20 cellular contexts compared by ENCODE assay signal in genomic region chr17:43868236-43868994, GRCh38. TPM values are rescaled to one million over a fixed set of nuclear protein-coding genes. Genes with fewer than 3 reads are reported as not detected.
"Had no signal": no experiment of that assay in that cellular context is flagged by ENCODE, and none has a peak within 500 bp of the region (broad histone marks: within the 10 kb centered on the region; RNA-seq: fewer than 3 reads in every experiment).

No MANE protein-coding gene starts in this region.

- DNase-seq: activated CD4-positive, alpha-beta T cell treated with anti-CD3 and anti-CD28 coated beads, Interleukin-2, amount 10 ng/mL, durations not matched to agents 7 days and 5 days; activated CD4-positive, CD25-positive, alpha-beta regulatory T cell; activated naive CD4-positive, alpha-beta T cell treated with anti-CD3 and anti-CD28 coated beads, Interleukin-2, amount 50 U/mL, for 16 hours; activated T-cell treated with anti-CD3 and anti-CD28 coated beads for 4 hours; adrenal gland; body of pancreas; central memory CD4-positive, alpha-beta T cell; effector CD8-positive, alpha-beta T cell; gastrocnemius medialis; heart right ventricle; islet precursor cell; left lung; small intestine; transverse colon had no signal

- FAIRE-seq: small intestine, TTC549 had no signal

- H3K27ac Mint-ChIP-seq: activated CD4-positive, alpha-beta T cell treated with anti-CD3 and anti-CD28 coated beads, Interleukin-2, amount 10 ng/mL, durations not matched to agents 7 days and 5 days had no signal

- H3K27ac ChIP-seq: adrenal gland, body of pancreas, coronary artery, gastrocnemius medialis, heart right ventricle, left lung, parathyroid adenoma, transverse colon had no signal

- H3K27me3 ChIP-seq: adrenal gland, body of pancreas, gastrocnemius medialis, heart right ventricle, left lung had no signal

- H3K36me3 ChIP-seq: adrenal gland, gastrocnemius medialis, heart right ventricle, left lung, transverse colon had no signal

- H3K9me3 Mint-ChIP-seq: activated CD4-positive, alpha-beta T cell treated with anti-CD3 and anti-CD28 coated beads, Interleukin-2, amount 10 ng/mL, durations not matched to agents 7 days and 5 days had no signal

- H3K4me1 Mint-ChIP-seq: activated CD4-positive, alpha-beta T cell treated with anti-CD3 and anti-CD28 coated beads, Interleukin-2, amount 10 ng/mL, durations not matched to agents 7 days and 5 days had no signal

- H3K4me3 Mint-ChIP-seq: activated CD4-positive, alpha-beta T cell treated with anti-CD3 and anti-CD28 coated beads, Interleukin-2, amount 10 ng/mL, durations not matched to agents 7 days and 5 days had no signal

- H3K4me1 ChIP-seq: adrenal gland, body of pancreas, gastrocnemius medialis, left lung had no signal

- H3K9me3 ChIP-seq: adrenal gland, body of pancreas, gastrocnemius medialis, heart right ventricle, left lung, transverse colon had no signal

- H3K4me3 ChIP-seq: adrenal gland, body of pancreas, coronary artery, gastrocnemius medialis, heart right ventricle, left lung, transverse colon had no signal

RNA-seq across cellular contexts. Expression of gene CD300LG, which starts 21.4 kb away (rescaled TPM):
- total RNA-seq: activated CD4-positive, alpha-beta T cell treated with anti-CD3 and anti-CD28 coated beads, Interleukin-2, amount 10 ng/mL, durations not matched to agents 7 days and 5 days; activated CD8-positive, alpha-beta memory T cell treated with anti-CD3 and anti-CD28 coated beads for 36 hours; fibroblast of lung had no signal
- polyA plus RNA-seq: fibroblast of lung, neural cell had no signal

RNA-seq across cellular contexts. Expression of gene MPP3, which starts 35.5 kb away (rescaled TPM):
- total RNA-seq: activated CD4-positive, alpha-beta T cell treated with anti-CD3 and anti-CD28 coated beads, Interleukin-2, amount 10 ng/mL, durations not matched to agents 7 days and 5 days had no signal
